ENCODE assay signal across 4 cellular contexts in genomic region chr7:134892963-134893362, GRCh38.
TF ChIP-seq lines count a peak whose summit lies in the region.

No MANE protein-coding gene starts in this region.

TF ChIP-seq in SK-N-SH, 30 proteins besides CTCF, POLR2A, EP300 and RAD21:
- no peak for TF ChIP-seq POLR2AphosphoS5 (IDR thresholded peaks at IDR 0.05; ENCODE audit: low read depth, low read length)

TF ChIP-seq in SK-N-SH treated with all-trans-retinoic acid at 6 μM for 48 hours, 23 proteins besides CTCF, POLR2A, EP300 and RAD21:
- TF ChIP-seq PPARA (CRISPR knock-in tag; IDR thresholded peaks at IDR 0.05; ENCODE audit: borderline replicate concordance) (no peak), TOX (CRISPR knock-in tag; IDR thresholded peaks at IDR 0.05; ENCODE audit: borderline replicate concordance) (no peak), OSR1 (CRISPR knock-in tag; IDR thresholded peaks at IDR 0.05) (no peak), GLIS3 (CRISPR knock-in tag; IDR thresholded peaks at IDR 0.05) (no peak), ZC3H10 (CRISPR knock-in tag; IDR thresholded peaks at IDR 0.05) (no peak), ZNF8 (CRISPR knock-in tag; IDR thresholded peaks at IDR 0.05) (no peak), BACH2 (CRISPR knock-in tag; IDR thresholded peaks at IDR 0.05; ENCODE audit: borderline replicate concordance) (no peak), POU6F1 (CRISPR knock-in tag; IDR thresholded peaks at IDR 0.05; ENCODE audit: borderline replicate concordance, low read depth) (no peak), ZNF70 (CRISPR knock-in tag; IDR thresholded peaks at IDR 0.05) (no peak), ISL1 (CRISPR knock-in tag; IDR thresholded peaks at IDR 0.05) (no peak), CSDC2 (CRISPR knock-in tag; IDR thresholded peaks at IDR 0.05) (no peak), ARNTL (CRISPR knock-in tag; IDR thresholded peaks at IDR 0.05; ENCODE audit: borderline replicate concordance, low read depth) (no peak), PATZ1 (CRISPR knock-in tag; IDR thresholded peaks at IDR 0.05; ENCODE audit: borderline replicate concordance) (no peak)

TF ChIP-seq in H1, 55 proteins besides CTCF, POLR2A, EP300 and RAD21:
- TF ChIP-seq POLR2AphosphoS5 (IDR thresholded peaks at IDR 0.05; ENCODE audit: low read depth, low read length) (no peak), RXRA (IDR thresholded peaks at IDR 0.05; ENCODE audit: insufficient read depth, low read depth, low read length) (no peak), RNF2 (IDR thresholded peaks at IDR 0.05; ENCODE audit: borderline replicate concordance, low read depth, low read length, missing control alignments, poor library complexity, severe bottlenecking) (no peak), RFX5 (IDR thresholded peaks at IDR 0.05; ENCODE audit: borderline replicate concordance, low read depth, low read length) (no peak), KDM5A (IDR thresholded peaks at IDR 0.05; ENCODE audit: low read length) (no peak), CBX8 (IDR thresholded peaks at IDR 0.05; ENCODE audit: borderline replicate concordance, low read depth, low read length) (no peak), YY1 (IDR thresholded peaks at IDR 0.05; ENCODE audit: low read depth, low read length) (no peak)

TF ChIP-seq in HEK293T, 16 proteins besides CTCF, POLR2A, EP300 and RAD21:
- no peak for TF ChIP-seq HDGF (IDR thresholded peaks at IDR 0.05; ENCODE audit: borderline replicate concordance)
- no peak for TF ChIP-seq LEF1 (IDR thresholded peaks at IDR 0.05; ENCODE audit: borderline replicate concordance)
- no peak for TF ChIP-seq FOXK2 (IDR thresholded peaks at IDR 0.05)
- no peak for TF ChIP-seq FOXM1 (IDR thresholded peaks at IDR 0.05; ENCODE audit: borderline replicate concordance)
- TF ChIP-seq ELF4 (IDR thresholded peaks at IDR 0.05) = no peak
- no peak for TF ChIP-seq SP1 (IDR thresholded peaks at IDR 0.05)
